Comparison of ENCODE assay signal across 1 cellular context in genomic region chr9:70043285-70043684, GRCh38.
TF ChIP-seq lines count a peak whose summit lies in the region.

No MANE protein-coding gene starts in this region.

TF ChIP-seq in endothelial cell of umbilical vein, 7 proteins besides CTCF, POLR2A, EP300 and RAD21 (continued from another document):
- TF ChIP-seq FOS (IDR thresholded peaks at IDR 0.05; ENCODE audit: borderline replicate concordance, insufficient read depth, low read length) = no peak
- TF ChIP-seq MYC (IDR thresholded peaks at IDR 0.05; ENCODE audit: low read depth, low read length) = no peak
- no peak for TF ChIP-seq GATA2 (IDR thresholded peaks at IDR 0.05; ENCODE audit: insufficient read depth, insufficient read length, low read depth, low read length)
- TF ChIP-seq MAX (IDR thresholded peaks at IDR 0.05; ENCODE audit: insufficient read depth, insufficient read length) = no peak
- TF ChIP-seq EZH2 (IDR thresholded peaks at IDR 0.05; ENCODE audit: borderline replicate concordance, low read depth, low read length, severe bottlenecking) = no peak
- TF ChIP-seq JUN (IDR thresholded peaks at IDR 0.05; ENCODE audit: borderline replicate concordance, insufficient read depth, insufficient read length, low read depth) = no peak
